8 cellular contexts compared by ENCODE assay signal in the genomic region with DNA sequence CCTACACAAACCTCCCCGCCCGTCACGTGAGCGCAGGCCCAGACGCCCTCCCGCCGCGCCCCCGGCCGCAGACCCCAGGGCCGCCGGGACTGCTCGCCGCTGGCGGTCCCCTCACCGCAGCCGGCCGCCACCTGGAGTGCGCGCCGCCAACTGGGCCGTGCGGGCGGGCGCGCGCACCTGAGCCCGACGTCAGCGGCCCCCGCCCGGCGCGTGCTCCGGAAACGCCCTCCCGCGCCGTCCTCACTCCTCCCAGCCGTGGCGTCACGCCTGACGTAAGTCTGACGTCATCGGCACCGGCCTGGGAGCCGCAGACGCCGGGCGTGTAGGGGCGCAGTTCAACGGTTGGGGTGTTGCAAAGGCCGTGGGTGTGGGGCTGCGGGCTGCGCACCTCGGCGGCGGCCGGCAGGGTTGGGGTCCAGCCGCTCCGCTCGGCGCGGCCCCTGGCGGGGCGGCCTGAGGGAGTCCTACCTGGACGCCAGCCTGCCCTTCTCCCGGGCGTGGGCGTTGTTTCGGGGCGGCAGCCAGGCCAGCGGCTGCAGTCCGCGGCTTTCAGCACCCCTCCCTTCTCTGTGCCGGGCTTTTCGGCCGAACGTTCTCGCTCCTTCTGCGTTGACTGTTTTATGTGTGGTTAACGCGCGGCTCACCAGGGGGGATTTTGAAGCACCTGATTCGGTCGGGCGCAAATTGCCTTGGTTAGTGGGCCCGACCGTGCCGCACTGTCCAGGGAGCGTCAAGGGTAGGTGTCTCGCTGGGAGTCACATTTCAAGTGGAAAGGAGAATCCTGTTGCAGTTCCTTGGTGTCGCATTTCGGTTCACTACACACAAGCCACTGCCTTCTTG. TPM values are rescaled to one million over a fixed set of nuclear protein-coding genes. Genes with fewer than 3 reads are reported as not detected.
DNase-seq lines count a peak whose midpoint lies in the region; ATAC-seq and TF ChIP-seq lines count a peak whose summit lies in the region.

A gene (minus strand): TSS at position 155 of the 840 bp plus-strand sequence. CDS start 956 bp downstream, outside the sequence.

- H3K36me3 ChIP-seq in kidney epithelial cell (ENCODE audit: control insufficient read depth, insufficient read depth, low read length), result no peaks in the 10 kb centered on the region

- DNase-seq in AG04450 (ENCODE audit: low read depth, low spot score), result peak; percentile 82
- peak; percentile 66 for DNase-seq in NCI-H510A treated with DMSO at 0.1 percent for 48 hours (lab: John Stamatoyannopoulos, UW)
- peak; percentile 96 to 98 for DNase-seq in activated CD4-positive, alpha-beta T cell treated with anti-CD3 and anti-CD28 coated beads for 4 hours
- DNase-seq in chondrocyte (ENCODE audit: low spot score), result peak; percentile 98
- peak; percentile 56 for DNase-seq in kidney epithelial cell (ENCODE audit: low read depth)
- DNase-seq in stimulated activated CD4-positive, alpha-beta T cell treated with anti-CD3 and anti-CD28 coated beads, Interleukin-15, amount 100 ng/mL, for 24 hours, result peak; percentile 98

- H3K27ac Mint-ChIP-seq in chondrocyte (ENCODE audit: unreplicated experiment), result peak within 1 kb of the TSS; percentile 99

- peak within 1 kb of the TSS; percentile 90 for H3K4me3 Mint-ChIP-seq in chondrocyte (ENCODE audit: unreplicated experiment)

- no peaks in the 10 kb centered on the region for H3K9me3 ChIP-seq in AG04450 (ENCODE audit: control insufficient read depth, insufficient read depth, low read length)

- peak; percentile 92 for TF ChIP-seq POLR2A in GM18951 (IDR thresholded peaks at IDR 0.05; ENCODE audit: extremely low read depth, insufficient read depth, insufficient read length)

- H3K27ac ChIP-seq in AG04450 (ENCODE audit: low read depth, low read length), result peak within 1 kb of the TSS; percentile 84

- peak; percentile 41 for ATAC-seq in HG03354 (IDR thresholded peaks at IDR 0.05; ENCODE audit: poor library complexity, severe bottlenecking, unreplicated experiment)

- POLR2A ChIA-PET in AG04450 (lab: Yijun Ruan, JAX), result no interaction called here

- TF ChIP-seq CTCF in AG04450 (IDR thresholded peaks at IDR 0.05; ENCODE audit: low read depth, low read length) (no peak), chondrocyte (IDR thresholded peaks at IDR 0.05) (peak; percentile 34), kidney epithelial cell (IDR thresholded peaks at IDR 0.05; ENCODE audit: insufficient read depth, low read length, poor library complexity, severe bottlenecking) (no peak)

- H3K36me3 Mint-ChIP-seq in chondrocyte (ENCODE audit: low read depth), result peaks cover 2% of the 10 kb centered on the region

- H3K9me3 Mint-ChIP-seq in chondrocyte (ENCODE audit: low read depth), result no peaks in the 10 kb centered on the region

- peak within 1 kb of the TSS; percentile 85 for H3K4me3 ChIP-seq in AG04450 (ENCODE audit: low read depth, low read length)
- H3K4me3 ChIP-seq in kidney epithelial cell (ENCODE audit: low read depth, low read length), result peak within 1 kb of the TSS; percentile 59

- H3K4me1 Mint-ChIP-seq in chondrocyte (ENCODE audit: low read depth), result peaks cover 52% of the 10 kb centered on the region

- H3K27me3 Mint-ChIP-seq in chondrocyte (ENCODE audit: low read depth), result no peaks in the 10 kb centered on the region

- CTCF ChIA-PET in AG04450 (lab: Charles Lee), result no interaction called here

- H3K27me3 ChIP-seq in AG04450 (ENCODE audit: control insufficient read depth, insufficient read depth, low read length) (no peaks in the 10 kb centered on the region), kidney epithelial cell (ENCODE audit: control insufficient read depth, insufficient read depth, low read length) (no peaks in the 10 kb centered on the region)

- in situ Hi-C loops in GM18951 (cut with MboI; ENCODE audit: low sequenced_read_pairs, unreplicated experiment), result no loop called here

RNA-seq across cellular contexts. Expression of the gene that starts here (rescaled TPM):
- 29.6 and 31.8 TPM in 2 replicates for polyA plus RNA-seq in AG04450 (2011; rRNA removed)
- polyA minus RNA-seq in AG04450 (2011; rRNA and poly(A)+ RNA removed), result 31.5 and 35.0 TPM in 2 replicates
- total RNA-seq in chondrocyte, result 80.3 to 87.0 TPM (median 85.7 TPM) in 3 replicates
- total RNA-seq in kidney epithelial cell, result 97.3 and 110 TPM in 2 replicates

Comparison
In these comparisons a context has a peak if more than half of its experiments do, and no peak if none do; other contexts are left out.
1. Peak in every context shown above with its lines: DNase-seq, ATAC-seq, H3K4me3 ChIP-seq and H3K27ac ChIP-seq.